ENCODE assay signal across 12 cellular contexts in genomic region chr3:99720985-99721632, GRCh38.
DNase-seq lines count a peak whose midpoint lies in the region; ATAC-seq, FAIRE-seq and TF ChIP-seq lines count a peak whose summit lies in the region.
"Had no signal": no experiment of that assay in that cellular context is flagged by ENCODE, and none has a peak within 500 bp of the region (broad histone marks: within the 10 kb centered on the region; RNA-seq: fewer than 3 reads in every experiment).

No MANE protein-coding gene starts in this region.

- no peaks in the 10 kb centered on the region for H3K27me3 ChIP-seq in astrocyte (ENCODE audit: insufficient read depth, low read length)
- H3K27me3 ChIP-seq in lung (ENCODE audit: control insufficient read depth, insufficient read depth) = no peaks in the 10 kb centered on the region

- peaks cover 2% of the 10 kb centered on the region for H3K36me3 Mint-ChIP-seq in astrocyte (ENCODE audit: low read depth, unreplicated experiment)

- no peaks in the 10 kb centered on the region for H4K20me1 ChIP-seq in astrocyte (ENCODE audit: insufficient read depth, low read length)

- ATAC-seq in lung (ENCODE audit: insufficient read depth, low FRiP score) = no peak
- no peak for ATAC-seq in GM19455 (IDR thresholded peaks at IDR 0.05; ENCODE audit: unreplicated experiment)
- ATAC-seq in GM18861 (IDR thresholded peaks at IDR 0.05; ENCODE audit: unreplicated experiment) = no peak

- TF ChIP-seq CTCF in astrocyte (IDR thresholded peaks at IDR 0.05; ENCODE audit: insufficient read depth, low read depth, low read length) (no peak), lung (IDR thresholded peaks at IDR 0.05; ENCODE audit: control extremely low read depth, extremely low read depth) (no peak)

- peak overlapping the region; percentile 71 for H3K27ac ChIP-seq in astrocyte (ENCODE audit: low read depth, low read length)
- H3K27ac ChIP-seq in lung (ENCODE audit: low read depth in 1 of 2, low read length in 1 of 2) = peak overlapping the region in 1 of 2 donors; percentile 60

- no peaks in the 10 kb centered on the region for H3K9me3 Mint-ChIP-seq in astrocyte (ENCODE audit: unreplicated experiment)
- H3K9me3 Mint-ChIP-seq: T-helper 2 cell treated with Interferon-gamma antibody and Interleukin-4, amounts not matched to agents 5 μg/mL and 100 μg/mL, for 36 hours had no signal

- peak overlapping the region; percentile 71 for H3K9ac ChIP-seq in astrocyte (ENCODE audit: low read length)

- H3K36me3 ChIP-seq in astrocyte (ENCODE audit: insufficient read depth, low read length) (peaks cover 3% of the 10 kb centered on the region), lung (ENCODE audit: control insufficient read depth in 2 of 2, insufficient read depth in 2 of 2, low read length in 2 of 2) (no peaks in the 10 kb centered on the region)

- no peak overlapping the region for H3K4me3 Mint-ChIP-seq in astrocyte (ENCODE audit: unreplicated experiment)
- H3K4me3 Mint-ChIP-seq: T-helper 2 cell treated with Interferon-gamma antibody and Interleukin-4, amounts not matched to agents 5 μg/mL and 100 μg/mL, for 36 hours had no signal

- peak overlapping the region; percentile 74 for H3K4me2 ChIP-seq in astrocyte (ENCODE audit: low read length)

- peaks cover 24% of the 10 kb centered on the region for H3K4me1 ChIP-seq in astrocyte (ENCODE audit: insufficient read depth, low read length)
- no peaks in the 10 kb centered on the region for H3K4me1 ChIP-seq in lung (ENCODE audit: control insufficient read depth in 2 of 2, insufficient read depth in 2 of 2, low read length in 2 of 2)

- no peak overlapping the region for H3K27ac Mint-ChIP-seq in astrocyte (ENCODE audit: unreplicated experiment)
- H3K27ac Mint-ChIP-seq: T-helper 2 cell treated with Interferon-gamma antibody and Interleukin-4, amounts not matched to agents 5 μg/mL and 100 μg/mL, for 36 hours had no signal

- peak; percentile 43 for FAIRE-seq in astrocyte (lab: Jason Lieb, UNC)

- H2AFZ ChIP-seq in astrocyte (ENCODE audit: low read depth, low read length) = no peak overlapping the region

- no peaks in the 10 kb centered on the region for H3K79me2 ChIP-seq in astrocyte (ENCODE audit: insufficient read depth, low read length)

- DNase-seq in COR-L47 (lab: John Stamatoyannopoulos, UW) (peak; percentile 3), HS-5 (ENCODE audit: low read depth) (peak; percentile 13), astrocyte (ENCODE audit: low read depth) (peak; percentile 42), lung (ENCODE audit: low spot score) (peak; percentile 67), NCI-H2227 treated with DMSO at 0.1 percent for 48 hours (lab: John Stamatoyannopoulos, UW) (no peak), NCI-H2081 (lab: John Stamatoyannopoulos, UW) (no peak)
- DNase-seq: H7, midbrain, MV-4-11 had no signal

- H3K27me3 Mint-ChIP-seq in astrocyte (ENCODE audit: low read depth, unreplicated experiment) = no peaks in the 10 kb centered on the region

- no peak overlapping the region for H3K4me3 ChIP-seq in astrocyte (ENCODE audit: insufficient read depth, low read depth, low read length)
- H3K4me3 ChIP-seq in lung = no peak overlapping the region

- H3K9me3 ChIP-seq in astrocyte (ENCODE audit: insufficient read depth, low read depth, low read length) (no peaks in the 10 kb centered on the region), lung (ENCODE audit: control insufficient read depth in 2 of 2, insufficient read depth in 1 of 2, low read length in 1 of 2) (no peaks in the 10 kb centered on the region)

- H3K4me1 Mint-ChIP-seq in astrocyte (ENCODE audit: low read depth, unreplicated experiment) = peaks cover 18% of the 10 kb centered on the region

- 43 to 67% methylated on average over 8 of the region's 8 CpGs for WGBS in lung, 2 donors

Comparison
In these comparisons a context has a peak if more than half of its experiments do, and no peak if none do; other contexts are left out.
1. DNase-seq: peak in COR-L47 (single experiment), HS-5 (single experiment), astrocyte (single experiment) and lung (single experiment); none in NCI-H2227 treated with DMSO at 0.1 percent for 48 hours (single experiment) and NCI-H2081 (0 of 2).